In genomic region chr5:89199306-89199705, GRCh38 we compare ENCODE assay signal across 25 cellular contexts.
"Had no signal": no experiment of that assay in that cellular context is flagged by ENCODE, and none has a peak within 500 bp of the region (broad histone marks: within the 10 kb centered on the region; RNA-seq: fewer than 3 reads in every experiment).

No MANE protein-coding gene starts in this region.

- H3K9me3 ChIP-seq: testis had no signal

- H3K4me1 ChIP-seq: parathyroid adenoma, psoas muscle, right lobe of liver, sigmoid colon, stomach, testis, tibial artery, upper lobe of right lung, uterus had no signal

- H3K9ac ChIP-seq: parathyroid adenoma had no signal

- FAIRE-seq: small intestine had no signal

- H3K79me2 ChIP-seq: parathyroid adenoma had no signal

- H3K4me3 ChIP-seq: psoas muscle, right lobe of liver, sigmoid colon, stomach, testis, tibial artery, transverse colon, upper lobe of right lung, uterus had no signal

- ATAC-seq: naive thymus-derived CD8-positive, alpha-beta T cell; natural killer cell treated with Interleukin-12 subunit alpha and Interleukin-12 subunit beta and Interleukin-15 and Interleukin-18, amount 100 ng/mL, for 72 hours; psoas muscle; right cardiac atrium; right lobe of liver; stimulated activated effector memory CD8-positive, alpha-beta T cell treated with anti-CD3 and anti-CD28 coated beads, Interleukin-12 subunit alpha, Interleukin-12 subunit beta, amount 100 ng/mL, for 72 hours; stimulated activated naive B cell treated with anti-CD40 and anti-IgM and Interleukin-4, amounts not matched to agents 10 μg/mL and 1 μg/mL and 100 μg/mL, for 72 hours; upper lobe of right lung had no signal

- H3K27me3 ChIP-seq: neutrophil, right lobe of liver, sigmoid colon, stomach, testis, tibial artery, transverse colon, upper lobe of right lung, uterus had no signal

- H3K27ac ChIP-seq: neutrophil, parathyroid adenoma, psoas muscle, right lobe of liver, sigmoid colon, stomach, testis, tibial artery, transverse colon, upper lobe of right lung, uterus had no signal

- DNase-seq: naive thymus-derived CD8-positive, alpha-beta T cell; nephron progenitor cell; nucleus accumbens; posterior cingulate gyrus; psoas muscle; right cardiac atrium; right lobe of liver; sigmoid colon; small intestine; stimulated activated CD4-positive, alpha-beta T cell treated with anti-CD3 and anti-CD28 coated beads, Interleukin-15, amount 100 ng/mL, for 24 hours; stimulated activated CD4-positive, alpha-beta T cell treated with anti-CD3 and anti-CD28 coated beads, Interleukin-2, amount 100 ng/mL, for 24 hours; stimulated activated CD4-positive, alpha-beta T cell treated with anti-CD3 and anti-CD28 coated beads, Interleukin-2, amount 100 ng/mL, for 48 hours; stimulated activated CD4-positive, alpha-beta T cell treated with anti-CD3 and anti-CD28 coated beads, Interleukin-4, amount 100 ng/mL, for 24 hours; stimulated activated naive B cell treated with anti-CD40 and anti-IgM and Interleukin-4, amounts not matched to agents 10 μg/mL and 1 μg/mL and 100 μg/mL, for 72 hours; stimulated activated naive CD4-positive, alpha-beta T cell treated with Interleukin-2 at 50 U/mL for 16 hours; stomach; testis; tibial artery; transverse colon; upper lobe of right lung; uterus had no signal

- H2AFZ ChIP-seq: parathyroid adenoma had no signal

- H3K36me3 ChIP-seq: neutrophil, right lobe of liver, sigmoid colon, stomach, transverse colon, upper lobe of right lung, uterus had no signal
